In genomic region chr7:130286881-130287280, GRCh38 we compare ENCODE assay signal across 1 cellular context.
TF ChIP-seq lines count a peak whose summit lies in the region.

No MANE protein-coding gene starts in this region.

TF ChIP-seq in HCT116, 20 proteins besides CTCF, POLR2A, EP300 and RAD21 (continued from another document):
- TF ChIP-seq, protein P1, sequence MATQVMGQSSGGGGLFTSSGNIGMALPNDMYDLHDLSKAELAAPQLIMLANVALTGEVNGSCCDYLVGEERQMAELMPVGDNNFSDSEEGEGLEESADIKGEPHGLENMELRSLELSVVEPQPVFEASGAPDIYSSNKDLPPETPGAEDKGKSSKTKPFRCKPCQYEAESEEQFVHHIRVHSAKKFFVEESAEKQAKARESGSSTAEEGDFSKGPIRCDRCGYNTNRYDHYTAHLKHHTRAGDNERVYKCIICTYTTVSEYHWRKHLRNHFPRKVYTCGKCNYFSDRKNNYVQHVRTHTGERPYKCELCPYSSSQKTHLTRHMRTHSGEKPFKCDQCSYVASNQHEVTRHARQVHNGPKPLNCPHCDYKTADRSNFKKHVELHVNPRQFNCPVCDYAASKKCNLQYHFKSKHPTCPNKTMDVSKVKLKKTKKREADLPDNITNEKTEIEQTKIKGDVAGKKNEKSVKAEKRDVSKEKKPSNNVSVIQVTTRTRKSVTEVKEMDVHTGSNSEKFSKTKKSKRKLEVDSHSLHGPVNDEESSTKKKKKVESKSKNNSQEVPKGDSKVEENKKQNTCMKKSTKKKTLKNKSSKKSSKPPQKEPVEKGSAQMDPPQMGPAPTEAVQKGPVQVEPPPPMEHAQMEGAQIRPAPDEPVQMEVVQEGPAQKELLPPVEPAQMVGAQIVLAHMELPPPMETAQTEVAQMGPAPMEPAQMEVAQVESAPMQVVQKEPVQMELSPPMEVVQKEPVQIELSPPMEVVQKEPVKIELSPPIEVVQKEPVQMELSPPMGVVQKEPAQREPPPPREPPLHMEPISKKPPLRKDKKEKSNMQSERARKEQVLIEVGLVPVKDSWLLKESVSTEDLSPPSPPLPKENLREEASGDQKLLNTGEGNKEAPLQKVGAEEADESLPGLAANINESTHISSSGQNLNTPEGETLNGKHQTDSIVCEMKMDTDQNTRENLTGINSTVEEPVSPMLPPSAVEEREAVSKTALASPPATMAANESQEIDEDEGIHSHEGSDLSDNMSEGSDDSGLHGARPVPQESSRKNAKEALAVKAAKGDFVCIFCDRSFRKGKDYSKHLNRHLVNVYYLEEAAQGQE (IDR thresholded peaks at IDR 0.05; ENCODE audit: low read depth) = no peak
- TF ChIP-seq EZH2phosphoT487 (IDR thresholded peaks at IDR 0.05; ENCODE audit: borderline replicate concordance) (no peak), ATF3 (IDR thresholded peaks at IDR 0.05) (no peak), SP1 (IDR thresholded peaks at IDR 0.05; ENCODE audit: low read depth) (no peak), ZFX (IDR thresholded peaks at IDR 0.05) (no peak), ZBTB33 (IDR thresholded peaks at IDR 0.05; ENCODE audit: extremely low read depth, insufficient replicate concordance, low read length) (no peak), SIN3A (IDR thresholded peaks at IDR 0.05; ENCODE audit: low read depth) (no peak), ELF1 (IDR thresholded peaks at IDR 0.05; ENCODE audit: borderline replicate concordance, low read depth) (no peak), CEBPB (IDR thresholded peaks at IDR 0.05; ENCODE audit: low read depth) (no peak)
TF ChIP-seq in HCT116: peak in this region for 0.
